ENCODE assay signal across 8 cellular contexts in genomic region chr1:143698016-143698415, GRCh38.
DNase-seq lines count a peak whose midpoint lies in the region; ATAC-seq and TF ChIP-seq lines count a peak whose summit lies in the region.

No MANE protein-coding gene starts in this region.

- H3K4me3 Mint-ChIP-seq in osteocyte (ENCODE audit: unreplicated experiment), result no peak overlapping the region

- no peak for ATAC-seq in RWPE2 (ENCODE audit: low read depth)
- ATAC-seq in upper lobe of right lung, result peak; percentile 95
- ATAC-seq in HG02973 (IDR thresholded peaks at IDR 0.05; ENCODE audit: unreplicated experiment), result no peak
- ATAC-seq in GM19324 (IDR thresholded peaks at IDR 0.05; ENCODE audit: low FRiP score, unreplicated experiment), result no peak

- H3K4me1 ChIP-seq in RWPE2 (ENCODE audit: insufficient read depth, poor library complexity, severe bottlenecking) (no peaks in the 10 kb centered on the region), upper lobe of right lung (no peaks in the 10 kb centered on the region)

- H3K9me3 Mint-ChIP-seq in osteocyte (ENCODE audit: unreplicated experiment), result peaks cover 42% of the 10 kb centered on the region

- H3K27ac ChIP-seq in RWPE2 (ENCODE audit: poor library complexity, severe bottlenecking) (no peak overlapping the region), upper lobe of right lung (no peak overlapping the region)

- H3K36me3 ChIP-seq in RWPE2 (ENCODE audit: low read depth) (no peaks in the 10 kb centered on the region), upper lobe of right lung (no peaks in the 10 kb centered on the region)

- TF ChIP-seq CTCF in GM12873 (IDR thresholded peaks at IDR 0.05; ENCODE audit: insufficient read depth, low read depth, low read length, missing control alignments) (peak; percentile 74), RWPE2 (IDR thresholded peaks at IDR 0.05; ENCODE audit: poor library complexity, severe bottlenecking) (peak; percentile 44), upper lobe of right lung (IDR thresholded peaks at IDR 0.05) (peak; percentile 62), osteocyte (IDR thresholded peaks at IDR 0.05) (no peak)

- H3K9me3 ChIP-seq in RWPE2 (ENCODE audit: severe bottlenecking) (no peaks in the 10 kb centered on the region), upper lobe of right lung (no peaks in the 10 kb centered on the region)

- H3K36me3 Mint-ChIP-seq in osteocyte (ENCODE audit: unreplicated experiment), result no peaks in the 10 kb centered on the region

- H3K27ac Mint-ChIP-seq in osteocyte (ENCODE audit: unreplicated experiment), result no peak overlapping the region

- H3K27me3 ChIP-seq in RWPE2 (ENCODE audit: insufficient read depth, poor library complexity, severe bottlenecking), result peaks cover 76% of the 10 kb centered on the region
- H3K27me3 ChIP-seq in upper lobe of right lung, result peaks cover 69% of the 10 kb centered on the region

- H3K4me3 ChIP-seq in RWPE2 (ENCODE audit: severe bottlenecking) (no peak overlapping the region), upper lobe of right lung (no peak overlapping the region)

- peak; percentile 31 for DNase-seq in 8988T
- DNase-seq in RWPE2 (ENCODE audit: low spot score), result no peak
- peak; percentile 32 for DNase-seq in germinal center (ENCODE audit: low spot score)
- peak; percentile 80 for DNase-seq in upper lobe of right lung
- DNase-seq in osteocyte (ENCODE audit: extremely low spot score, unreplicated experiment), result no peak

- no peaks in the 10 kb centered on the region for H3K27me3 Mint-ChIP-seq in osteocyte (ENCODE audit: unreplicated experiment)

- H3K4me1 Mint-ChIP-seq in osteocyte (ENCODE audit: unreplicated experiment), result no peaks in the 10 kb centered on the region

- intact Hi-C loops in upper lobe of right lung (cut with DNase I), result no loop called here

Comparison
In these comparisons a context has a peak if more than half of its experiments do, and no peak if none do; other contexts are left out.
1. DNase-seq: peak in 8988T (single experiment), germinal center (single experiment) and upper lobe of right lung (single experiment); none in RWPE2 (single experiment) and osteocyte (single experiment).